In the genomic region with DNA sequence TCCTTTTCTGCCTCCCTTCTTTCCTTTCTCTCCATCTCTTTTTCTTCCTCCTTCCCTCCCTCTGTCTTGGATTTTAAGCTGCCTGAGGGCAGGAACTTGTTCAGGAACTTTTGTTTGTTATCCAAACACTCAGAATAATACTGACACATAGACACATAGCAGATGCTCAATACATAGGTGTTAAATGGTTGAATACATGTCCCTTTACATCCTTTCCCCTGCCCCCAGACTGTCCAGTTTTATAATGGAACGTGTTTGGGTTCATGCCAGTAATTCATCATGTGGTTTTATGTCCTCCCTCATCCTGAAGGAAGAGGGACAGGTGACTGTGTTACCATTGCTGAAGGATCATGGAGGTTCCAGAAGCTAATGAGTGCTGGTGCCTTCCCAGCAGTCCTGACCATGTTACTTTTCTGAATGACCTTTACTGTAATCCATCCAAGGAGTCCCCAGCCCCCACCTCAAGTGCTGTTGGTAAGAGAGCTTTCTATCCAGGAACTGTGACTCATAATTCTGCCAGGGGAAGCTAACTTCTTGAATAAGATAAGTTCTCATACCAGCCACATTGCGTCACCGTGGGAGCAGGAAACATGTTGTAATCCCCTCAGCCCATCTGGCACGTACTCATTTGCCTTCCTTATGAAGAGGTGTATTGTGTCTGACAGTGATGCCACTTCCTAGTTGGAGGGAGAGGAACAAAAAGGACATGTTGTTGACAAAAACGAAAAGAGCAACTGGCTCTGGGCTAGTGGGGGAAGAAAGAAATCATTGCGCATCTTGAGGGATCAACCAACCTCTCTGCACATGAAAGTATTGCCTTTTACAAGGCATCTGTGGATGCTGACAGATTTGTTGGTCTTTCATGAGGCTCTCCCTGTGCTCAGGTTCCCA, we compare ENCODE assay signal across 1 cellular context.
TF ChIP-seq lines count a peak whose summit lies in the region.

No MANE protein-coding gene starts in this region.

TF ChIP-seq in HepG2, 621 proteins besides CTCF, POLR2A, EP300 and RAD21 (continued from another document and continues in another):
- TF ChIP-seq ZNF737 (CRISPR knock-in tag; IDR thresholded peaks at IDR 0.05; ENCODE audit: borderline replicate concordance) (no peak), ZNF235 (CRISPR knock-in tag; IDR thresholded peaks at IDR 0.05; ENCODE audit: borderline replicate concordance) (no peak), ZFP82 (CRISPR knock-in tag; IDR thresholded peaks at IDR 0.05; ENCODE audit: borderline replicate concordance) (no peak), FOSL2 (CRISPR knock-in tag; IDR thresholded peaks at IDR 0.05) (peak; percentile 99), HCFC1 (IDR thresholded peaks at IDR 0.05; ENCODE audit: low read depth, low read length) (no peak), SRF (IDR thresholded peaks at IDR 0.05; ENCODE audit: low read depth, low read length) (no peak), MED8 (CRISPR knock-in tag; IDR thresholded peaks at IDR 0.05; ENCODE audit: insufficient replicate concordance) (no peak), BHLHE40 (IDR thresholded peaks at IDR 0.05; ENCODE audit: low read length) (no peak), ZNF549 (CRISPR knock-in tag; IDR thresholded peaks at IDR 0.05) (no peak), NFE2L2 (IDR thresholded peaks at IDR 0.05; ENCODE audit: low read length) (no peak), HOXA9 (CRISPR knock-in tag; IDR thresholded peaks at IDR 0.05; ENCODE audit: borderline replicate concordance) (no peak), MAFF (IDR thresholded peaks at IDR 0.05; ENCODE audit: low read depth, low read length) (no peak), SRSF4 (IDR thresholded peaks at IDR 0.05; ENCODE audit: low read depth, low read length, poor library complexity, severe bottlenecking) (no peak), ZFP36 (IDR thresholded peaks at IDR 0.05; ENCODE audit: borderline replicate concordance, low read depth, low read length, partially characterized antibody) (no peak), ZMYM4 (CRISPR knock-in tag; IDR thresholded peaks at IDR 0.05) (peak; percentile 90), NFKB2 (CRISPR knock-in tag; IDR thresholded peaks at IDR 0.05; ENCODE audit: borderline replicate concordance) (no peak), WIZ (CRISPR knock-in tag; IDR thresholded peaks at IDR 0.05) (no peak), ZNF260 (CRISPR knock-in tag; IDR thresholded peaks at IDR 0.05; ENCODE audit: borderline replicate concordance, low read depth) (no peak), DPF2 (CRISPR knock-in tag; IDR thresholded peaks at IDR 0.05; ENCODE audit: borderline replicate concordance, low read depth) (peak; percentile 77; the same call in 1 of the 2 replicates), MAFG (CRISPR knock-in tag; IDR thresholded peaks at IDR 0.05) (no peak), ZNF484 (CRISPR knock-in tag; IDR thresholded peaks at IDR 0.05; ENCODE audit: borderline replicate concordance, low read depth) (no peak), ZFP90 (CRISPR knock-in tag; IDR thresholded peaks at IDR 0.05; ENCODE audit: borderline replicate concordance) (no peak), ZNF550 (CRISPR knock-in tag; IDR thresholded peaks at IDR 0.05; ENCODE audit: borderline replicate concordance) (no peak), HNRNPUL1 (IDR thresholded peaks at IDR 0.05; ENCODE audit: low read depth, low read length) (no peak), ZNF776 (CRISPR knock-in tag; IDR thresholded peaks at IDR 0.05) (no peak), SSRP1 (CRISPR knock-in tag; IDR thresholded peaks at IDR 0.05) (no peak), ZMYM3 (CRISPR knock-in tag; IDR thresholded peaks at IDR 0.05) (no peak; the same call in 1 of the 2 replicates), ATF7-NPFF (CRISPR knock-in tag; IDR thresholded peaks at IDR 0.05; ENCODE audit: low read depth) (no peak), KDM6A (CRISPR knock-in tag; IDR thresholded peaks at IDR 0.05; ENCODE audit: low read depth) (peak; percentile 50; the same call in 1 of the 2 replicates), NCOA5 (CRISPR knock-in tag; IDR thresholded peaks at IDR 0.05) (no peak), ZNF256 (CRISPR knock-in tag; conservative IDR thresholded peaks at IDR 0.05) (no peak), POLR2G (IDR thresholded peaks at IDR 0.05; ENCODE audit: low read depth, low read length) (0 out of 2 replicates have a peak, but pooled peaks have one; percentile 25), ZNF382 (CRISPR knock-in tag; IDR thresholded peaks at IDR 0.05; ENCODE audit: borderline replicate concordance) (no peak), ZNF607 (CRISPR knock-in tag; IDR thresholded peaks at IDR 0.05; ENCODE audit: borderline replicate concordance) (0 out of 2 replicates have a peak, but pooled peaks have one; percentile 64), ZNF124 (CRISPR knock-in tag; IDR thresholded peaks at IDR 0.05) (peak; percentile 86; the same call in 1 of the 2 replicates), ZNF670 (CRISPR knock-in tag; IDR thresholded peaks at IDR 0.05; ENCODE audit: borderline replicate concordance) (no peak), ZNF329 (CRISPR knock-in tag; IDR thresholded peaks at IDR 0.05; ENCODE audit: low read depth) (no peak), ZNF766 (CRISPR knock-in tag; IDR thresholded peaks at IDR 0.05; ENCODE audit: borderline replicate concordance) (no peak), JDP2 (CRISPR knock-in tag; IDR thresholded peaks at IDR 0.05; ENCODE audit: borderline replicate concordance) (no peak)
- TF ChIP-seq, protein P1, sequence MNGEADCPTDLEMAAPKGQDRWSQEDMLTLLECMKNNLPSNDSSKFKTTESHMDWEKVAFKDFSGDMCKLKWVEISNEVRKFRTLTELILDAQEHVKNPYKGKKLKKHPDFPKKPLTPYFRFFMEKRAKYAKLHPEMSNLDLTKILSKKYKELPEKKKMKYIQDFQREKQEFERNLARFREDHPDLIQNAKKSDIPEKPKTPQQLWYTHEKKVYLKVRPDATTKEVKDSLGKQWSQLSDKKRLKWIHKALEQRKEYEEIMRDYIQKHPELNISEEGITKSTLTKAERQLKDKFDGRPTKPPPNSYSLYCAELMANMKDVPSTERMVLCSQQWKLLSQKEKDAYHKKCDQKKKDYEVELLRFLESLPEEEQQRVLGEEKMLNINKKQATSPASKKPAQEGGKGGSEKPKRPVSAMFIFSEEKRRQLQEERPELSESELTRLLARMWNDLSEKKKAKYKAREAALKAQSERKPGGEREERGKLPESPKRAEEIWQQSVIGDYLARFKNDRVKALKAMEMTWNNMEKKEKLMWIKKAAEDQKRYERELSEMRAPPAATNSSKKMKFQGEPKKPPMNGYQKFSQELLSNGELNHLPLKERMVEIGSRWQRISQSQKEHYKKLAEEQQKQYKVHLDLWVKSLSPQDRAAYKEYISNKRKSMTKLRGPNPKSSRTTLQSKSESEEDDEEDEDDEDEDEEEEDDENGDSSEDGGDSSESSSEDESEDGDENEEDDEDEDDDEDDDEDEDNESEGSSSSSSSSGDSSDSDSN (CRISPR knock-in tag; IDR thresholded peaks at IDR 0.05), result 0 out of 2 replicates have a peak, but pooled peaks have one; percentile 25
- TF ChIP-seq, protein P2, sequence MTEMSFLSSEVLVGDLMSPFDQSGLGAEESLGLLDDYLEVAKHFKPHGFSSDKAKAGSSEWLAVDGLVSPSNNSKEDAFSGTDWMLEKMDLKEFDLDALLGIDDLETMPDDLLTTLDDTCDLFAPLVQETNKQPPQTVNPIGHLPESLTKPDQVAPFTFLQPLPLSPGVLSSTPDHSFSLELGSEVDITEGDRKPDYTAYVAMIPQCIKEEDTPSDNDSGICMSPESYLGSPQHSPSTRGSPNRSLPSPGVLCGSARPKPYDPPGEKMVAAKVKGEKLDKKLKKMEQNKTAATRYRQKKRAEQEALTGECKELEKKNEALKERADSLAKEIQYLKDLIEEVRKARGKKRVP (CRISPR knock-in tag; IDR thresholded peaks at IDR 0.05), result peak in 1 of 2 experiments; percentile 94; a peak in 2 of 4 replicates
- TF ChIP-seq, protein P3, sequence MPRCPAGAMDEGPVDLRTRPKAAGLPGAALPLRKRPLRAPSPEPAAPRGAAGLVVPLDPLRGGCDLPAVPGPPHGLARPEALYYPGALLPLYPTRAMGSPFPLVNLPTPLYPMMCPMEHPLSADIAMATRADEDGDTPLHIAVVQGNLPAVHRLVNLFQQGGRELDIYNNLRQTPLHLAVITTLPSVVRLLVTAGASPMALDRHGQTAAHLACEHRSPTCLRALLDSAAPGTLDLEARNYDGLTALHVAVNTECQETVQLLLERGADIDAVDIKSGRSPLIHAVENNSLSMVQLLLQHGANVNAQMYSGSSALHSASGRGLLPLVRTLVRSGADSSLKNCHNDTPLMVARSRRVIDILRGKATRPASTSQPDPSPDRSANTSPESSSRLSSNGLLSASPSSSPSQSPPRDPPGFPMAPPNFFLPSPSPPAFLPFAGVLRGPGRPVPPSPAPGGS (CRISPR knock-in tag; IDR thresholded peaks at IDR 0.05), result no peak
- TF ChIP-seq, protein P4, sequence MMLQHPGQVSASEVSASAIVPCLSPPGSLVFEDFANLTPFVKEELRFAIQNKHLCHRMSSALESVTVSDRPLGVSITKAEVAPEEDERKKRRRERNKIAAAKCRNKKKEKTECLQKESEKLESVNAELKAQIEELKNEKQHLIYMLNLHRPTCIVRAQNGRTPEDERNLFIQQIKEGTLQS (CRISPR knock-in tag; IDR thresholded peaks at IDR 0.05), result peak; percentile 98
- TF ChIP-seq, protein P5, sequence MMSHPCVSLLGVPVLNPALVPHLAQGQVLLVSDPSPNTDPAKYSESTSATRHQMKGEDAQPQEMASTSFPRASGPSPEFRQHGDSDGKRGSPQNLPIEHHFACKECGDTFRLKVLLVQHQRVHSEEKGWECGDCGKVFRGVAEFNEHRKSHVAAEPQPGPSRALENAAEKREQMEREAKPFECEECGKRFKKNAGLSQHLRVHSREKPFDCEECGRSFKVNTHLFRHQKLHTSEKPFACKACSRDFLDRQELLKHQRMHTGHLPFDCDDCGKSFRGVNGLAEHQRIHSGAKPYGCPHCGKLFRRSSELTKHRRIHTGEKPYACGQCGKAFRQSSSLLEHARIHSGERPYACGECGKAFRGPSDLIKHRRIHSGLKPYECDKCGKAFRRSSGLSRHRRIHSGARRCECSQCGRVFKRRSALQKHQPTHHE (CRISPR knock-in tag; IDR thresholded peaks at IDR 0.05; ENCODE audit: borderline replicate concordance), result no peak
- TF ChIP-seq, protein P6, sequence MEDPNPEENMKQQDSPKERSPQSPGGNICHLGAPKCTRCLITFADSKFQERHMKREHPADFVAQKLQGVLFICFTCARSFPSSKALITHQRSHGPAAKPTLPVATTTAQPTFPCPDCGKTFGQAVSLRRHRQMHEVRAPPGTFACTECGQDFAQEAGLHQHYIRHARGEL (CRISPR knock-in tag; IDR thresholded peaks at IDR 0.05), result no peak
- TF ChIP-seq, protein P7, sequence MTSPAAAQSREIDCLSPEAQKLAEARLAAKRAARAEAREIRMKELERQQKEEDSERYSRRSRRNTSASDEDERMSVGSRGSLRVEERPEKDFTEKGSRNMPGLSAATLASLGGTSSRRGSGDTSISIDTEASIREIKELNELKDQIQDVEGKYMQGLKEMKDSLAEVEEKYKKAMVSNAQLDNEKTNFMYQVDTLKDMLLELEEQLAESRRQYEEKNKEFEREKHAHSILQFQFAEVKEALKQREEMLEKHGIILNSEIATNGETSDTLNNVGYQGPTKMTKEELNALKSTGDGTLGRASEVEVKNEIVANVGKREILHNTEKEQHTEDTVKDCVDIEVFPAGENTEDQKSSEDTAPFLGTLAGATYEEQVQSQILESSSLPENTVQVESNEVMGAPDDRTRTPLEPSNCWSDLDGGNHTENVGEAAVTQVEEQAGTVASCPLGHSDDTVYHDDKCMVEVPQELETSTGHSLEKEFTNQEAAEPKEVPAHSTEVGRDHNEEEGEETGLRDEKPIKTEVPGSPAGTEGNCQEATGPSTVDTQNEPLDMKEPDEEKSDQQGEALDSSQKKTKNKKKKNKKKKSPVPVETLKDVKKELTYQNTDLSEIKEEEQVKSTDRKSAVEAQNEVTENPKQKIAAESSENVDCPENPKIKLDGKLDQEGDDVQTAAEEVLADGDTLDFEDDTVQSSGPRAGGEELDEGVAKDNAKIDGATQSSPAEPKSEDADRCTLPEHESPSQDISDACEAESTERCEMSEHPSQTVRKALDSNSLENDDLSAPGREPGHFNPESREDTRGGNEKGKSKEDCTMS (CRISPR knock-in tag; conservative IDR thresholded peaks at IDR 0.05), result no peak
- TF ChIP-seq, protein P8, sequence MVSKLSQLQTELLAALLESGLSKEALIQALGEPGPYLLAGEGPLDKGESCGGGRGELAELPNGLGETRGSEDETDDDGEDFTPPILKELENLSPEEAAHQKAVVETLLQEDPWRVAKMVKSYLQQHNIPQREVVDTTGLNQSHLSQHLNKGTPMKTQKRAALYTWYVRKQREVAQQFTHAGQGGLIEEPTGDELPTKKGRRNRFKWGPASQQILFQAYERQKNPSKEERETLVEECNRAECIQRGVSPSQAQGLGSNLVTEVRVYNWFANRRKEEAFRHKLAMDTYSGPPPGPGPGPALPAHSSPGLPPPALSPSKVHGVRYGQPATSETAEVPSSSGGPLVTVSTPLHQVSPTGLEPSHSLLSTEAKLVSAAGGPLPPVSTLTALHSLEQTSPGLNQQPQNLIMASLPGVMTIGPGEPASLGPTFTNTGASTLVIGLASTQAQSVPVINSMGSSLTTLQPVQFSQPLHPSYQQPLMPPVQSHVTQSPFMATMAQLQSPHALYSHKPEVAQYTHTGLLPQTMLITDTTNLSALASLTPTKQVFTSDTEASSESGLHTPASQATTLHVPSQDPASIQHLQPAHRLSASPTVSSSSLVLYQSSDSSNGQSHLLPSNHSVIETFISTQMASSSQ (IDR thresholded peaks at IDR 0.05; ENCODE audit: low read depth), result peak; percentile 65; the same call in 1 of the 2 replicates
- TF ChIP-seq, protein P8 (CRISPR knock-in tag; IDR thresholded peaks at IDR 0.05; ENCODE audit: borderline replicate concordance), result peak; percentile 88; the same call in 1 of the 2 replicates
- TF ChIP-seq, protein P9, sequence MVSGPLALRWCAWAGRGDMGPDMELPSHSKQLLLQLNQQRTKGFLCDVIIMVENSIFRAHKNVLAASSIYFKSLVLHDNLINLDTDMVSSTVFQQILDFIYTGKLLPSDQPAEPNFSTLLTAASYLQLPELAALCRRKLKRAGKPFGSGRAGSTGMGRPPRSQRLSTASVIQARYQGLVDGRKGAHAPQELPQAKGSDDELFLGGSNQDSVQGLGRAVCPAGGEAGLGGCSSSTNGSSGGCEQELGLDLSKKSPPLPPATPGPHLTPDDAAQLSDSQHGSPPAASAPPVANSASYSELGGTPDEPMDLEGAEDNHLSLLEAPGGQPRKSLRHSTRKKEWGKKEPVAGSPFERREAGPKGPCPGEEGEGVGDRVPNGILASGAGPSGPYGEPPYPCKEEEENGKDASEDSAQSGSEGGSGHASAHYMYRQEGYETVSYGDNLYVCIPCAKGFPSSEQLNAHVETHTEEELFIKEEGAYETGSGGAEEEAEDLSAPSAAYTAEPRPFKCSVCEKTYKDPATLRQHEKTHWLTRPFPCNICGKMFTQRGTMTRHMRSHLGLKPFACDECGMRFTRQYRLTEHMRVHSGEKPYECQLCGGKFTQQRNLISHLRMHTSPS (CRISPR knock-in tag; IDR thresholded peaks at IDR 0.05; ENCODE audit: low read depth), result peak; percentile 83
